ENCODE assay signal across 10 cellular contexts in genomic region chr6:11810039-11810541, GRCh38. TPM values are rescaled to one million over a fixed set of nuclear protein-coding genes. Genes with fewer than 3 reads are reported as not detected.
DNase-seq lines count a peak whose midpoint lies in the region; ATAC-seq and TF ChIP-seq lines count a peak whose summit lies in the region.
"Had no signal": no experiment of that assay in that cellular context is flagged by ENCODE, and none has a peak within 500 bp of the region (broad histone marks: within the 10 kb centered on the region; RNA-seq: fewer than 3 reads in every experiment).

No MANE protein-coding gene starts in this region.

- H3K36me3 Mint-ChIP-seq in stimulated activated memory B cell treated with anti-CD40 and anti-IgM and Interleukin-4, amounts not matched to agents 10 μg/mL and 1 μg/mL and 100 μg/mL, for 72 hours: no peaks in the 10 kb centered on the region
- H3K36me3 Mint-ChIP-seq: memory B cell had no signal

- H3K4me1 ChIP-seq in SJCRH30: no peaks in the 10 kb centered on the region

- H3K4me3 Mint-ChIP-seq in stimulated activated memory B cell treated with anti-CD40 and anti-IgM and Interleukin-4, amounts not matched to agents 10 μg/mL and 1 μg/mL and 100 μg/mL, for 72 hours: no peak overlapping the region
- H3K4me3 Mint-ChIP-seq: memory B cell; T-helper 1 cell treated with Interleukin-12 subunit alpha and Interleukin-12 subunit beta and Interleukin-4 antibody, amounts not matched to agents 30 μg/mL and 1 μg/mL, for 36 hours had no signal

- no peak overlapping the region for H3K27ac ChIP-seq in SJCRH30

- H3K4me1 Mint-ChIP-seq in stimulated activated memory B cell treated with anti-CD40 and anti-IgM and Interleukin-4, amounts not matched to agents 10 μg/mL and 1 μg/mL and 100 μg/mL, for 72 hours: peaks cover 29% of the 10 kb centered on the region
- H3K4me1 Mint-ChIP-seq: memory B cell had no signal

- H3K9me3 ChIP-seq in SJCRH30 (replicated peaks): no peaks in the 10 kb centered on the region

- DNase-seq in GM04503 (ENCODE audit: low read depth): peak; percentile 53
- DNase-seq in SJCRH30: peak; percentile 31 to 54
- peak; percentile 71 for DNase-seq in foreskin melanocyte
- DNase-seq in retinal pigment epithelial cell (ENCODE audit: low read depth): peak; percentile 97
- DNase-seq in stimulated activated CD4-positive, alpha-beta T cell treated with anti-CD3 and anti-CD28 coated beads, Interleukin-12 subunit alpha, Interleukin-12 subunit beta, amount 100 ng/mL, for 4 hours: no peak
- DNase-seq in NCI-H345 (lab: John Stamatoyannopoulos, UW): no peak

- no peak for TF ChIP-seq CTCF in retinal pigment epithelial cell (conservative IDR thresholded peaks at IDR 0.05; ENCODE audit: low read depth, low read length)

- no peaks in the 10 kb centered on the region for H3K36me3 ChIP-seq in SJCRH30

- ATAC-seq in GM21529 (IDR thresholded peaks at IDR 0.05; ENCODE audit: unreplicated experiment): no peak
- ATAC-seq in stimulated activated memory B cell treated with anti-CD40 and anti-IgM and Interleukin-4, amounts not matched to agents 10 μg/mL and 1 μg/mL and 100 μg/mL, for 72 hours: no peak

- H3K27me3 ChIP-seq in SJCRH30: no peaks in the 10 kb centered on the region

- H3K9me3 Mint-ChIP-seq in stimulated activated memory B cell treated with anti-CD40 and anti-IgM and Interleukin-4, amounts not matched to agents 10 μg/mL and 1 μg/mL and 100 μg/mL, for 72 hours: peaks cover 2% of the 10 kb centered on the region
- H3K9me3 Mint-ChIP-seq: memory B cell had no signal

- H3K27ac Mint-ChIP-seq in stimulated activated memory B cell treated with anti-CD40 and anti-IgM and Interleukin-4, amounts not matched to agents 10 μg/mL and 1 μg/mL and 100 μg/mL, for 72 hours: no peak overlapping the region
- H3K27ac Mint-ChIP-seq: memory B cell; T-helper 1 cell treated with Interleukin-12 subunit alpha and Interleukin-12 subunit beta and Interleukin-4 antibody, amounts not matched to agents 30 μg/mL and 1 μg/mL, for 36 hours had no signal

- peaks cover 23% of the 10 kb centered on the region for H3K27me3 Mint-ChIP-seq in stimulated activated memory B cell treated with anti-CD40 and anti-IgM and Interleukin-4, amounts not matched to agents 10 μg/mL and 1 μg/mL and 100 μg/mL, for 72 hours

- H3K4me3 ChIP-seq in SJCRH30 (no peak overlapping the region), retinal pigment epithelial cell (ENCODE audit: low read length) (no peak overlapping the region)

RNA-seq across cellular contexts. Expression of gene ADTRP, which starts 31.5 kb away (rescaled TPM):
- not detected in 2 replicates for total RNA-seq in SJCRH30 (2014; rRNA removed; shearing (Covaris generic))

Comparison
In these comparisons a context has a peak if more than half of its experiments do, and no peak if none do; other contexts are left out.
1. DNase-seq: peak in GM04503 (single experiment), SJCRH30 (2 of 2), foreskin melanocyte (single experiment) and retinal pigment epithelial cell (single experiment); none in stimulated activated CD4-positive, alpha-beta T cell treated with anti-CD3 and anti-CD28 coated beads, Interleukin-12 subunit alpha, Interleukin-12 subunit beta, amount 100 ng/mL, for 4 hours (single experiment) and NCI-H345 (single experiment).